ENCODE assay signal across 1 cellular context in the genomic region with DNA sequence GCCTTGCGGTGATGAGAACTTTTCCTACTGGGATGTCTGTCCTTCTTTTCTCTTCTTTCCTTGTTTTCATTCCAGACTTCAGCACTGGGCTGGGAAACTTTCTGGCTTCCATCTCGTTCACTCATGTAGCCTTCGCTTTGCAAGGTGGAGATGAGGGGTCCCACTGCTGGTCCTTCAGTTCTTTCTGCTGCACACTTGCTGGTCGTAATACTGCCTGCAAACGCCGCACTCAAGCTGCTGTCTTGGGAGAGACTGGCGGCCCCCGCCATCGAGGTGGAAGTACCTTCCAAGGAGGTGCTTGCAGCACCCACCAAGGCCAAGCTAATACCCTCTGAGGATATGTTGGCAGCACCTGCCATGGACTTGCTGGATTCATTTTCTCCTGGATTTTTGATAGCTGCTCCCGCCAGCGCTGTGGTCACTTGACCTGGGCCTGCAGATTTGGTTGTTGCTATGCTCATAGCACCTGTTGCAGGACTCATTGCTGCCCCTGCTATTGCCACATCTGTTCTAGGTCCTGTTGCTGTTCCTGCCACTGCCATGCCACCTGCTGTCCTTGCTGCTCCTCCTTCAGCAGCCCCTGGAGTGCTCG.
TF ChIP-seq lines count a peak whose summit lies in the region.

No MANE protein-coding gene starts in this region.

TF ChIP-seq in IMR-90, 13 proteins besides CTCF, POLR2A, EP300 and RAD21:
- TF ChIP-seq RCOR1 (IDR thresholded peaks at IDR 0.05; ENCODE audit: insufficient replicate concordance, low read length): no peak
- TF ChIP-seq USF2 (IDR thresholded peaks at IDR 0.05; ENCODE audit: low read depth, low read length): no peak
- TF ChIP-seq MAZ (IDR thresholded peaks at IDR 0.05; ENCODE audit: borderline replicate concordance, low read depth, low read length): no peak
- TF ChIP-seq BHLHE40 (IDR thresholded peaks at IDR 0.05; ENCODE audit: low read depth, low read length): no peak
- no peak for TF ChIP-seq CEBPB (IDR thresholded peaks at IDR 0.05; ENCODE audit: low read depth, low read length)
- TF ChIP-seq FOS (IDR thresholded peaks at IDR 0.05; ENCODE audit: low read depth, low read length): no peak
- TF ChIP-seq NFE2L2 (IDR thresholded peaks at IDR 0.05; ENCODE audit: low read depth, low read length): no peak
- TF ChIP-seq ELK1 (IDR thresholded peaks at IDR 0.05; ENCODE audit: borderline replicate concordance, low read depth, low read length): no peak
- TF ChIP-seq RFX5 (IDR thresholded peaks at IDR 0.05; ENCODE audit: low read depth, low read length): no peak
- no peak for TF ChIP-seq MXI1 (IDR thresholded peaks at IDR 0.05; ENCODE audit: borderline replicate concordance, low read depth, low read length)
- no peak for TF ChIP-seq SMC3 (IDR thresholded peaks at IDR 0.05; ENCODE audit: low read depth, low read length)
- TF ChIP-seq MAFK (IDR thresholded peaks at IDR 0.05; ENCODE audit: low read depth, low read length): no peak
- no peak for TF ChIP-seq CHD1 (IDR thresholded peaks at IDR 0.05; ENCODE audit: low read depth, low read length)
